In the genomic region with DNA sequence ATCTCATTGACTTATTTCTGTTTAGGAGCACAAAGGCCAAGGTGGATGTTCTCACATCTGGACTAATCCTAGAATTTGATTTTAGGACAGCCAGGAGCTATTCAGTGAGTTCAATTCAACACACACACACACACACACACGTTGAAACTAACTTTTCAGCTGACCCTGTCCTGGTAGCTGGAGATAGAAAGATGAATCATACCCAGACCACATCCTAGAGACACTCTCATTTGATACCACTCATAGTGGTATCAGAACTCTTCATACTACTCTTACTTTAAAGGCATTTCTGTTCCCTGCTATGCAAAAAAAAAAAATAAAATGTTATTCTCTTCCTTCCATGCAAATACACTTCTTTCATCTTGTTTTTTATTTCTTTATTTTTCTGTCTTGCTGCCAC, we compare ENCODE assay signal across 11 cellular contexts. TPM values are rescaled to one million over a fixed set of nuclear protein-coding genes. Genes with fewer than 3 reads are reported as not detected.
DNase-seq lines count a peak whose midpoint lies in the region; ATAC-seq and TF ChIP-seq lines count a peak whose summit lies in the region.
"Had no signal": no experiment of that assay in that cellular context is flagged by ENCODE, and none has a peak within 500 bp of the region (broad histone marks: within the 10 kb centered on the region; RNA-seq: fewer than 3 reads in every experiment).

No MANE protein-coding gene starts in this region.

- no peak overlapping the region for H3K4me2 ChIP-seq in osteoblast (ENCODE audit: insufficient read depth, low read length)

- no peak overlapping the region for H3K27ac ChIP-seq in osteoblast (ENCODE audit: low read depth, low read length)

- TF ChIP-seq CTCF in osteoblast (IDR thresholded peaks at IDR 0.05; ENCODE audit: extremely low read depth, low read depth, low read length), result no peak

- no peaks in the 10 kb centered on the region for H3K9me3 ChIP-seq in osteoblast (ENCODE audit: low read depth, low read length)

- H3K27me3 ChIP-seq in osteoblast (ENCODE audit: insufficient read depth, low read length), result no peaks in the 10 kb centered on the region

- H2AFZ ChIP-seq in osteoblast (ENCODE audit: low read length), result no peak overlapping the region

- DNase-seq in LHCN-M2 (ENCODE audit: low read depth) (peak; percentile 71), NCI-H69 (lab: John Stamatoyannopoulos, UW) (no peak), NCI-H2227 treated with DMSO at 0.1 percent for 48 hours (lab: John Stamatoyannopoulos, UW) (no peak), osteoblast (ENCODE audit: insufficient read length, low spot score, missing footprints) (no peak)
- no peak for DNase-seq in activated CD4-positive, CD25-positive, alpha-beta regulatory T cell treated with anti-CD3 and anti-CD28 coated beads, Interleukin-2, amount 50 U/mL, for 72 hours
- DNase-seq: activated gamma-delta T cell; SHP77 treated with DMSO at 0.1 percent for 48 hours; stimulated activated naive B cell treated with anti-CD40 and anti-IgM and Interleukin-4, amounts not matched to agents 10 μg/mL and 1 μg/mL and 100 μg/mL, for 72 hours had no signal

- H3K4me3 ChIP-seq in osteoblast (ENCODE audit: insufficient read depth, low read length), result no peak overlapping the region

- no peaks in the 10 kb centered on the region for H3K36me3 ChIP-seq in osteoblast (ENCODE audit: insufficient read depth, low read length)

- ATAC-seq in GM18499 (IDR thresholded peaks at IDR 0.05; ENCODE audit: insufficient read depth, unreplicated experiment) (peak; percentile 97), GM19455 (IDR thresholded peaks at IDR 0.05; ENCODE audit: unreplicated experiment) (peak; percentile 90), HG02943 (IDR thresholded peaks at IDR 0.05; ENCODE audit: low read depth, unreplicated experiment) (peak; percentile 74)

- H4K20me1 ChIP-seq in osteoblast (ENCODE audit: insufficient read depth, low read length), result no peaks in the 10 kb centered on the region

- no peaks in the 10 kb centered on the region for H3K4me1 ChIP-seq in osteoblast (ENCODE audit: insufficient read depth, low read length)

- no peaks in the 10 kb centered on the region for H3K79me2 ChIP-seq in osteoblast (ENCODE audit: insufficient read depth, low read length)

RNA-seq across cellular contexts. Expression of a gene that starts 36.7 kb away (rescaled TPM):
- total RNA-seq in LHCN-M2 (2014; rRNA removed) (1.5 and 2.2 TPM in 2 replicates), osteoblast (1.1 and 1.8 TPM in 2 replicates)
- 0.35 TPM for polyA plus RNA-seq in LHCN-M2 (2012)
